Comparison of ENCODE assay signal across 9 cellular contexts in genomic region chr3:158094235-158094916, GRCh38. TPM values are rescaled to one million over a fixed set of nuclear protein-coding genes. Genes with fewer than 3 reads are reported as not detected.
DNase-seq lines count a peak whose midpoint lies in the region; ATAC-seq and TF ChIP-seq lines count a peak whose summit lies in the region.
"Had no signal": no experiment of that assay in that cellular context is flagged by ENCODE, and none has a peak within 500 bp of the region (broad histone marks: within the 10 kb centered on the region; RNA-seq: fewer than 3 reads in every experiment).

No MANE protein-coding gene starts in this region.

- ATAC-seq in left cardiac atrium (peak in 1 of 2 donors; percentile 15), HG03025 (IDR thresholded peaks at IDR 0.05; ENCODE audit: low FRiP score, unreplicated experiment) (peak; percentile 57), aorta (ENCODE audit: low FRiP score) (peak; percentile 36)

- H3K9me3 Mint-ChIP-seq in endodermal cell, result no peaks in the 10 kb centered on the region

- H3K27me3 ChIP-seq in right atrium auricular region (peaks cover 24 to 40% of the 10 kb centered on the region in 2 donors), endodermal cell (ENCODE audit: control insufficient read depth, insufficient read depth, low read length, poor library complexity, severe bottlenecking) (peaks cover 86% of the 10 kb centered on the region), aorta (ENCODE audit: control insufficient read depth in 1 of 2, insufficient read depth in 2 of 2, low read length in 1 of 2) (peaks cover 3 to 9% of the 10 kb centered on the region in 2 donors)

- 14 to 15% methylated on average over 35 to 58 of the region's 58 CpGs for WGBS in endodermal cell (ENCODE audit: insufficient coverage in 1 of 2, insufficient read length in 1 of 2), 2 experiments
- WGBS in aorta, 2 donors, result 20 to 21% methylated on average over 56 to 58 of the region's 58 CpGs

- H3K9me3 ChIP-seq in right atrium auricular region (no peaks in the 10 kb centered on the region), endodermal cell (ENCODE audit: control insufficient read depth, low read length) (no peaks in the 10 kb centered on the region), aorta (ENCODE audit: control insufficient read depth, low read length) (no peaks in the 10 kb centered on the region)

- H3K27me3 Mint-ChIP-seq in endodermal cell (ENCODE audit: insufficient read depth), result peaks cover 76% of the 10 kb centered on the region

- H3K36me3 ChIP-seq in right atrium auricular region (no peaks in the 10 kb centered on the region), endodermal cell (ENCODE audit: control insufficient read depth, insufficient read depth, low read length) (no peaks in the 10 kb centered on the region), aorta (ENCODE audit: control insufficient read depth in 1 of 2, insufficient read depth in 2 of 2, low read length in 1 of 2) (no peaks in the 10 kb centered on the region)

- H3K4me3 ChIP-seq in right atrium auricular region (no peak overlapping the region), endodermal cell (ENCODE audit: low read length) (peak overlapping the region; percentile 3), aorta (ENCODE audit: low read length in 2 of 2) (no peak overlapping the region)

- DNase-seq in left cardiac atrium, result peak; percentile 19
- no peak for DNase-seq in right atrium auricular region (ENCODE audit: low spot score)
- peak; percentile 89 for DNase-seq in endodermal cell
- DNase-seq in aorta, result peak; percentile 41 to 72
- DNase-seq in cerebellum (ENCODE audit: low spot score), result no peak
- no peak for DNase-seq in NCI-H524 treated with DMSO at 0.1 percent for 48 hours (lab: John Stamatoyannopoulos, UW)
- DNase-seq in HPDE6-E6E7 (ENCODE audit: extremely low spot score), result no peak
- DNase-seq: NCI-H524 had no signal

- H3K4me1 ChIP-seq in right atrium auricular region (peaks cover 0 to 11% of the 10 kb centered on the region in 2 donors), endodermal cell (ENCODE audit: control insufficient read depth, insufficient read depth, low read length) (peaks cover 10% of the 10 kb centered on the region), aorta (ENCODE audit: control insufficient read depth in 1 of 2, insufficient read depth in 2 of 2, low read length in 2 of 2) (no peaks in the 10 kb centered on the region)

- peaks cover 12% of the 10 kb centered on the region for H3K4me1 Mint-ChIP-seq in endodermal cell

- intact Hi-C loops in left cardiac atrium (cut with DNase I), result loop anchor here in 1 of 2 donors (5.0 kb wide), 1 partner anchor 338 kb away; no protein-coding TSS in a partner anchor
- intact Hi-C loops in aorta (cut with DNase I), result no loop called here

- H3K9ac ChIP-seq in endodermal cell (ENCODE audit: extremely low read depth, low read length, poor library complexity, severe bottlenecking), result no peak overlapping the region

- TF ChIP-seq CTCF in right atrium auricular region (IDR thresholded peaks at IDR 0.05) (no peak), endodermal cell (conservative IDR thresholded peaks at IDR 0.05) (peak; percentile 66)

- peak overlapping the region; percentile 60 for H3K4me3 Mint-ChIP-seq in endodermal cell

- H3K36me3 Mint-ChIP-seq in endodermal cell (ENCODE audit: low read depth), result no peaks in the 10 kb centered on the region

- H3K27ac ChIP-seq in right atrium auricular region, result no peak overlapping the region
- no peak overlapping the region for H3K27ac ChIP-seq in endodermal cell (ENCODE audit: low read depth, low read length)
- no peak overlapping the region for H3K27ac ChIP-seq in aorta (ENCODE audit: low read depth in 1 of 2, low read length in 2 of 2)

- no peak overlapping the region for H3K27ac Mint-ChIP-seq in endodermal cell

RNA-seq across cellular contexts. Expression of gene SHOX2, which starts 11.8 kb away (rescaled TPM):
- total RNA-seq in left cardiac atrium (1 to 10 TPM; 1.5 to 3.5 TPM), right atrium auricular region (1 to 10 TPM; 2.1 to 2.4 TPM), endodermal cell (1 to 10 TPM; 1.1 to 1.3 TPM), aorta (1 to 10 TPM in 1 of 2 donors, under 1 TPM in 1; 0.78 to 2.7 TPM), cerebellum (0.18 TPM)
- polyA plus RNA-seq in endodermal cell (2013, experiment 1 of 2), result 1.4 TPM
- 1.8 TPM for polyA plus RNA-seq in endodermal cell (2013, experiment 2 of 2)
- polyA plus RNA-seq in aorta, result 1 to 10 TPM; 1.1 to 2.6 TPM

RNA-seq across cellular contexts. Expression of gene RSRC1, which starts 15.5 kb away (rescaled TPM):
- total RNA-seq in left cardiac atrium (10 to 100 TPM; 22.6 to 23.6 TPM), right atrium auricular region (10 to 100 TPM; 24.8 to 42.5 TPM), endodermal cell (10 to 100 TPM; 45.3 to 52.1 TPM), aorta (10 to 100 TPM; 30.7 to 39.4 TPM), cerebellum (58.3 TPM)
- polyA plus RNA-seq in endodermal cell (2013, experiment 1 of 2), result 33.3 TPM
- polyA plus RNA-seq in endodermal cell (2013, experiment 2 of 2), result 35.7 TPM
- 10 to 100 TPM; 17.3 to 26.2 TPM for polyA plus RNA-seq in aorta

Comparison
In these comparisons a context has a peak if more than half of its experiments do, and no peak if none do; other contexts are left out.
1. DNase-seq: peak in left cardiac atrium (single experiment), endodermal cell (single experiment) and aorta (2 of 2); none in right atrium auricular region (single experiment), cerebellum (single experiment), NCI-H524 treated with DMSO at 0.1 percent for 48 hours (single experiment) and HPDE6-E6E7 (single experiment).